11 cellular contexts compared by ENCODE assay signal in genomic region chr2:69169990-69170389, GRCh38.
DNase-seq lines count a peak whose midpoint lies in the region; ATAC-seq and TF ChIP-seq lines count a peak whose summit lies in the region.
"Had no signal": no experiment of that assay in that cellular context is flagged by ENCODE, and none has a peak within 500 bp of the region (broad histone marks: within the 10 kb centered on the region; RNA-seq: fewer than 3 reads in every experiment).

No MANE protein-coding gene starts in this region.

- no peaks in the 10 kb centered on the region for H3K9me3 Mint-ChIP-seq in HFFc6
- no peaks in the 10 kb centered on the region for H3K9me3 Mint-ChIP-seq in stimulated activated effector memory CD8-positive, alpha-beta T cell treated with anti-CD3 and anti-CD28 coated beads, Interleukin-12 subunit alpha, Interleukin-12 subunit beta, amount 100 ng/mL, for 72 hours
- H3K9me3 Mint-ChIP-seq in CD8-positive, alpha-beta memory T cell, result no peaks in the 10 kb centered on the region
- H3K9me3 Mint-ChIP-seq: activated T-cell treated with anti-CD3 and anti-CD28 coated beads, Interleukin-2, amount 50 U/mL, for 24 hours had no signal

- no peaks in the 10 kb centered on the region for H3K4me1 ChIP-seq in CD8-positive, alpha-beta memory T cell (ENCODE audit: insufficient read depth, low read length)

- H3K36me3 ChIP-seq in CD8-positive, alpha-beta memory T cell (ENCODE audit: insufficient read depth, low read length), result no peaks in the 10 kb centered on the region

- peaks cover 41% of the 10 kb centered on the region for H3K36me3 Mint-ChIP-seq in HFFc6 (ENCODE audit: low read depth)
- H3K36me3 Mint-ChIP-seq in stimulated activated effector memory CD8-positive, alpha-beta T cell treated with anti-CD3 and anti-CD28 coated beads, Interleukin-12 subunit alpha, Interleukin-12 subunit beta, amount 100 ng/mL, for 72 hours, result no peaks in the 10 kb centered on the region
- H3K36me3 Mint-ChIP-seq in CD8-positive, alpha-beta memory T cell, result no peaks in the 10 kb centered on the region

- POLR2A ChIA-PET in CD8-positive, alpha-beta memory T cell (lab: Charles Lee), result no interaction called here

- H3K27ac ChIP-seq in CD8-positive, alpha-beta memory T cell (ENCODE audit: low read depth, low read length), result no peak overlapping the region

- DNase-seq in NCI-H345 (lab: John Stamatoyannopoulos, UW), result peak; percentile 3
- no peak for DNase-seq in NCI-H345 treated with DMSO at 0.1 percent for 48 hours (lab: John Stamatoyannopoulos, UW; ENCODE audit: unreplicated experiment)
- DNase-seq in HFFc6, result peak; percentile 53
- peak; percentile 86 for DNase-seq in astrocyte of the hippocampus (ENCODE audit: low read depth, low spot score)
- no peak for DNase-seq in stimulated activated effector memory CD8-positive, alpha-beta T cell treated with anti-CD3 and anti-CD28 coated beads, Interleukin-12 subunit alpha, Interleukin-12 subunit beta, amount 100 ng/mL, for 72 hours (ENCODE audit: low spot score in 2 of 2)
- DNase-seq in DMS79 (lab: John Stamatoyannopoulos, UW), result no peak
- no peak for DNase-seq in CD8-positive, alpha-beta memory T cell
- DNase-seq: activated T-cell treated with anti-CD3 and anti-CD28 coated beads, Interleukin-2, amount 50 U/mL, for 24 hours; NCI-H2227 treated with DMSO at 0.1 percent for 48 hours had no signal

- H3K27ac Mint-ChIP-seq in HFFc6, result peak overlapping the region; percentile 56
- H3K27ac Mint-ChIP-seq in stimulated activated effector memory CD8-positive, alpha-beta T cell treated with anti-CD3 and anti-CD28 coated beads, Interleukin-12 subunit alpha, Interleukin-12 subunit beta, amount 100 ng/mL, for 72 hours, result no peak overlapping the region
- no peak overlapping the region for H3K27ac Mint-ChIP-seq in CD8-positive, alpha-beta memory T cell
- H3K27ac Mint-ChIP-seq: activated T-cell treated with anti-CD3 and anti-CD28 coated beads, Interleukin-2, amount 50 U/mL, for 24 hours had no signal

- no peak overlapping the region for H3K4me3 ChIP-seq in CD8-positive, alpha-beta memory T cell (ENCODE audit: low read length)
- H3K4me3 ChIP-seq: A549 had no signal

- H3K4me3 Mint-ChIP-seq in HFFc6, result no peak overlapping the region
- no peak overlapping the region for H3K4me3 Mint-ChIP-seq in stimulated activated effector memory CD8-positive, alpha-beta T cell treated with anti-CD3 and anti-CD28 coated beads, Interleukin-12 subunit alpha, Interleukin-12 subunit beta, amount 100 ng/mL, for 72 hours
- no peak overlapping the region for H3K4me3 Mint-ChIP-seq in CD8-positive, alpha-beta memory T cell
- H3K4me3 Mint-ChIP-seq: activated T-cell treated with anti-CD3 and anti-CD28 coated beads, Interleukin-2, amount 50 U/mL, for 24 hours had no signal

- CTCF ChIA-PET in CD8-positive, alpha-beta memory T cell (lab: Charles Lee), result no interaction called here

- no peaks in the 10 kb centered on the region for H3K27me3 Mint-ChIP-seq in HFFc6 (ENCODE audit: insufficient read depth)
- peaks cover 21 to 59% of the 10 kb centered on the region in 2 donors for H3K27me3 Mint-ChIP-seq in CD8-positive, alpha-beta memory T cell

- H3K9me3 ChIP-seq in CD8-positive, alpha-beta memory T cell (ENCODE audit: low read length), result no peaks in the 10 kb centered on the region
- H3K9me3 ChIP-seq: A549 had no signal

- peak; percentile 62 for ATAC-seq in stimulated activated effector memory CD8-positive, alpha-beta T cell treated with anti-CD3 and anti-CD28 coated beads, Interleukin-12 subunit alpha, Interleukin-12 subunit beta, amount 100 ng/mL, for 72 hours
- ATAC-seq in HG02970 (IDR thresholded peaks at IDR 0.05; ENCODE audit: low FRiP score, unreplicated experiment), result no peak
- ATAC-seq: A549 had no signal

- H3K4me1 Mint-ChIP-seq in HFFc6 (ENCODE audit: low read depth), result peaks cover 72% of the 10 kb centered on the region
- no peaks in the 10 kb centered on the region for H3K4me1 Mint-ChIP-seq in stimulated activated effector memory CD8-positive, alpha-beta T cell treated with anti-CD3 and anti-CD28 coated beads, Interleukin-12 subunit alpha, Interleukin-12 subunit beta, amount 100 ng/mL, for 72 hours
- H3K4me1 Mint-ChIP-seq in CD8-positive, alpha-beta memory T cell, result no peaks in the 10 kb centered on the region

- peaks cover 3% of the 10 kb centered on the region for H3K27me3 ChIP-seq in CD8-positive, alpha-beta memory T cell (ENCODE audit: insufficient read depth, low read length, poor library complexity, severe bottlenecking)

- TF ChIP-seq CTCF in HFFc6 (IDR thresholded peaks at IDR 0.05), result no peak

Comparison
In these comparisons a context has a peak if more than half of its experiments do, and no peak if none do; other contexts are left out.
1. DNase-seq: peak in NCI-H345 (single experiment), HFFc6 (single experiment) and astrocyte of the hippocampus (single experiment); none in NCI-H345 treated with DMSO at 0.1 percent for 48 hours (single experiment), stimulated activated effector memory CD8-positive, alpha-beta T cell treated with anti-CD3 and anti-CD28 coated beads, Interleukin-12 subunit alpha, Interleukin-12 subunit beta, amount 100 ng/mL, for 72 hours (0 of 2), DMS79 (single experiment) and CD8-positive, alpha-beta memory T cell (0 of 5).